7 cellular contexts compared by ENCODE assay signal in the genomic region with DNA sequence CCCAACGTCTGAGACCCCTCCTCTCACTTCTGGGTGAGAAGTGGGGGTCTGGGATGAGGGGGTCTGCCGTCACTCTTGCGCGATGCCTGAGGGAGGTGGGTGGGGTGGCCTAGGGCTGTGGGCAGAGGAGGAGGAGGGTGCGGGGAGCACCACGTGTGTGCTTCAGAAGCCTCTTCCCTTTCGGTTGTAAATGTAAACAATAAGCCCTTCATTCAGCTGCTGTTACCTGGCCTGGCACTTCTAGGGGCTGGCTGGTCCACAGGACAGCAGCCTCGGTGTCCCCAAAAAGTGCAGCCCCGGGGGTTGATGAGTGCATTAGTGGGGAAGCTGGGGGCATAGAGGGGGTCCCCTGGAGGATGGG. TPM values are rescaled to one million over a fixed set of nuclear protein-coding genes. Genes with fewer than 3 reads are reported as not detected.
DNase-seq lines count a peak whose midpoint lies in the region; ATAC-seq lines count a peak whose summit lies in the region.

No MANE protein-coding gene starts in this region.

- H3K4me3 ChIP-seq in GM23248 (peak overlapping the region; percentile 84), SK-N-MC (peak overlapping the region; percentile 87), right cardiac atrium (ENCODE audit: low read length) (peak overlapping the region; percentile 96), skeletal muscle tissue (ENCODE audit: low read length in 3 of 3) (peak overlapping the region; percentile 51 to 65 (median 64))

- ATAC-seq in right cardiac atrium (no peak), GM21515 (IDR thresholded peaks at IDR 0.05; ENCODE audit: unreplicated experiment) (no peak)

- H3K27me3 ChIP-seq in GM23248 (replicated peaks; ENCODE audit: insufficient read depth) (no peaks in the 10 kb centered on the region), right cardiac atrium (ENCODE audit: control insufficient read depth, insufficient read depth) (no peaks in the 10 kb centered on the region), skeletal muscle tissue (ENCODE audit: control insufficient read depth in 3 of 3, insufficient read depth in 3 of 3, low read length in 3 of 3) (peaks cover 0 to 5% (median 5%) of the 10 kb centered on the region in 3 donors)

- H3K9me2 ChIP-seq in GM23248 (ENCODE audit: insufficient read depth): no peaks in the 10 kb centered on the region

- DNase-seq in GM23248: peak; percentile 34
- no peak for DNase-seq in SK-N-MC (ENCODE audit: low read depth, low spot score)
- no peak for DNase-seq in right cardiac atrium
- no peak for DNase-seq in HUDEP-2 (lab: John Stamatoyannopoulos, UW; ENCODE audit: unreplicated experiment in 76 of 76)
- no peak for DNase-seq in cortex of kidney (lab: John Stamatoyannopoulos, UW)

- H3K4me2 ChIP-seq in GM23248 (ENCODE audit: unreplicated experiment): peak overlapping the region; percentile 78

- in situ Hi-C loops in GM23248 (cut with MboI): no loop called here

- H3K79me2 ChIP-seq in GM23248 (ENCODE audit: insufficient read depth): peaks cover 67% of the 10 kb centered on the region

- intact Hi-C loops in right cardiac atrium (cut with DNase I): loop anchor here in 2 of 4 donors (10.0 kb wide), 2 partner anchors 84 to 104 kb away; no protein-coding TSS in a partner anchor

- H3K27ac ChIP-seq in GM23248 (no peak overlapping the region), SK-N-MC (no peak overlapping the region), right cardiac atrium (ENCODE audit: low read length) (no peak overlapping the region), skeletal muscle tissue (ENCODE audit: low read depth, low read length) (no peak overlapping the region)

- peak overlapping the region; percentile 96 for H3K9ac ChIP-seq in GM23248
- H3K9ac ChIP-seq in SK-N-MC (ENCODE audit: insufficient read length): no peak overlapping the region
- H3K9ac ChIP-seq in skeletal muscle tissue (ENCODE audit: low read depth in 1 of 3, low read length in 3 of 3): peak overlapping the region in 2 of 3 donors; percentile 38 to 73

- H3F3A ChIP-seq in GM23248 (ENCODE audit: insufficient read depth): 0 out of 2 replicates have a peak, but pooled peaks cover 11% of the 10 kb centered on the region

- 10 to 17% methylated on average over 7 to 9 of the region's 9 CpGs for WGBS in GM23248 (ENCODE audit: low coverage in 1 of 2, low lambda C conversion rate in 2 of 2, missing lambda C conversion rate in 2 of 2), 2 experiments
- WGBS in right cardiac atrium: 21% methylated on average over 9 of the region's 9 CpGs

- no peaks in the 10 kb centered on the region for H3K36me3 ChIP-seq in GM23248 (ENCODE audit: low read depth)
- no peaks in the 10 kb centered on the region for H3K36me3 ChIP-seq in SK-N-MC (ENCODE audit: insufficient read depth, low read length)
- H3K36me3 ChIP-seq in skeletal muscle tissue (ENCODE audit: control insufficient read depth in 3 of 3, insufficient read depth in 3 of 3, low read length in 3 of 3): no peaks in the 10 kb centered on the region

- no peaks in the 10 kb centered on the region; the same call in 1 of the 2 replicates for H4K20me1 ChIP-seq in GM23248 (ENCODE audit: insufficient read depth)

- H3K4me1 ChIP-seq in GM23248 (ENCODE audit: insufficient read depth) (peaks cover 24% of the 10 kb centered on the region), right cardiac atrium (ENCODE audit: control insufficient read depth, insufficient read depth, low read length) (peaks cover 6% of the 10 kb centered on the region), skeletal muscle tissue (ENCODE audit: control insufficient read depth in 3 of 3, insufficient read depth in 3 of 3, low read length in 3 of 3) (peaks cover 26 to 34% (median 31%) of the 10 kb centered on the region in 3 donors)

- H2AFZ ChIP-seq in GM23248: peak overlapping the region; percentile 41; the same call in 1 of the 2 replicates

- H3K9me3 ChIP-seq in GM23248 (ENCODE audit: low read depth) (no peaks in the 10 kb centered on the region), SK-N-MC (ENCODE audit: low read depth, low read length) (no peaks in the 10 kb centered on the region), right cardiac atrium (ENCODE audit: control insufficient read depth, low read length) (no peaks in the 10 kb centered on the region), skeletal muscle tissue (ENCODE audit: control insufficient read depth in 3 of 3, low read length in 3 of 3) (no peaks in the 10 kb centered on the region)

RNA-seq across cellular contexts. Expression of a gene that starts 1.4 kb away (rescaled TPM):
- 40.7 and 49.4 TPM in 2 replicates for total RNA-seq in GM23248 (2014; rRNA removed; shearing (Covaris generic))
- polyA plus RNA-seq in GM23248 (2016; fragmentation: Nextera tagmentation; extraction: Ambion mirVana): 13.0 and 13.2 TPM in 2 replicates
- total RNA-seq in right cardiac atrium: 1 to 10 TPM; 7.2 to 9.4 (median 8.9) TPM
- polyA plus RNA-seq in right cardiac atrium: 6.3 TPM
- total RNA-seq in skeletal muscle tissue: 21.9 TPM

RNA-seq across cellular contexts. Expression of a gene that starts 36.4 kb away (rescaled TPM):
- total RNA-seq in GM23248 (2014; rRNA removed; shearing (Covaris generic)): 15.9 and 23.1 TPM in 2 replicates
- polyA plus RNA-seq in GM23248 (2016; fragmentation: Nextera tagmentation; extraction: Ambion mirVana) (33.2 and 34.6 TPM in 2 replicates), right cardiac atrium (9.4 TPM)
- total RNA-seq in right cardiac atrium (10 to 100 TPM in 1 of 4 donors, 1 to 10 TPM in 3; 8.9 to 11.5 (median 9.1) TPM), skeletal muscle tissue (21.4 TPM)
